In genomic region chr4:126533176-126533575, GRCh38 we compare ENCODE assay signal across 33 cellular contexts.
A peak's percentile ranks its signal among the peaks of the same experiment; 100 is the strongest.
DNase-seq lines count a peak whose midpoint lies in the region; ATAC-seq, FAIRE-seq and TF ChIP-seq lines count a peak whose summit lies in the region.
"Had no signal": no experiment of that assay in that cellular context is flagged by ENCODE, and none has a peak within 500 bp of the region (broad histone marks: within the 10 kb centered on the region; RNA-seq: fewer than 3 reads in every experiment).

No MANE protein-coding gene starts in this region.

- H3K36me3 ChIP-seq in HepG2 (replicated peaks in 1 of 2; ENCODE audit: control insufficient read depth in 1 of 2, insufficient read depth in 2 of 2, low read length in 2 of 2) (no peaks in the 10 kb centered on the region), right lobe of liver (no peaks in the 10 kb centered on the region), uterus (no peaks in the 10 kb centered on the region)
- H3K36me3 ChIP-seq: lower lobe of right lung, MG63, sigmoid colon, thoracic aorta had no signal

- intact Hi-C loops in HepG2 (cut with micrococcal nuclease; ENCODE audit: unreplicated experiment), result no loop called here
- intact Hi-C loops in right lobe of liver (cut with DNase I), result no loop called here
- intact Hi-C loops in uterus (cut with DNase I; ENCODE audit: low total_unique reads), result no loop called here

- H3K27me3 ChIP-seq in HepG2 (ENCODE audit: control insufficient read depth in 1 of 2, insufficient read depth in 2 of 2, low read length in 2 of 2), result no peaks in the 10 kb centered on the region
- no peaks in the 10 kb centered on the region for H3K27me3 ChIP-seq in right lobe of liver
- H3K27me3 ChIP-seq in uterus, result no peaks in the 10 kb centered on the region
- H3K27me3 ChIP-seq: MG63, sigmoid colon had no signal

- no peaks in the 10 kb centered on the region for H4K20me1 ChIP-seq in HepG2 (ENCODE audit: insufficient read depth, low read length)

- 5% methylated on average over 3 of the region's 3 CpGs for WGBS in HepG2 (ENCODE audit: low lambda C conversion rate)
- 6% methylated on average over 2 of the region's 3 CpGs for WGBS in right lobe of liver (ENCODE audit: insufficient coverage, low coverage, low lambda C conversion rate, missing lambda C conversion rate)

- FAIRE-seq in HepG2 (lab: Jason Lieb, UNC), result no peak
- FAIRE-seq: H54, RCC 7860, urothelium cell line had no signal

- H3K79me2 ChIP-seq in HepG2 (ENCODE audit: insufficient read depth, low read length), result no peaks in the 10 kb centered on the region

- TF ChIP-seq POLR2A in HepG2 (IDR thresholded peaks at IDR 0.05; ENCODE audit: insufficient read depth in 1 of 2, low read depth in 2 of 2, low read length in 2 of 2), result no peak
- TF ChIP-seq POLR2A in right lobe of liver (IDR thresholded peaks at IDR 0.05), result no peak
- no peak for TF ChIP-seq POLR2A in uterus (IDR thresholded peaks at IDR 0.05)

- H3K4me1 ChIP-seq in HepG2 (ENCODE audit: insufficient read depth, low read length) (no peaks in the 10 kb centered on the region), right lobe of liver (no peaks in the 10 kb centered on the region), uterus (no peaks in the 10 kb centered on the region)
- H3K4me1 ChIP-seq: lower lobe of right lung, sigmoid colon had no signal

- H3K27ac ChIP-seq in HepG2 (ENCODE audit: extremely low read length, insufficient read depth, low read length), result no peak overlapping the region
- no peak overlapping the region for H3K27ac ChIP-seq in right lobe of liver
- H3K27ac ChIP-seq in uterus, result no peak overlapping the region
- H3K27ac ChIP-seq: lower lobe of right lung, sigmoid colon, thoracic aorta had no signal

- H3K4me3 ChIP-seq in HepG2 (replicated peaks in 1 of 3; ENCODE audit: insufficient read depth in 1 of 3, low read depth in 2 of 3, low read length in 3 of 3) (no peak overlapping the region), right lobe of liver (no peak overlapping the region), choroid plexus epithelial cell (ENCODE audit: low read depth, low read length) (no peak overlapping the region), uterus (no peak overlapping the region)
- H3K4me3 ChIP-seq: lower lobe of right lung, MG63, sigmoid colon, thoracic aorta had no signal

- H3K9me3 ChIP-seq in HepG2 (ENCODE audit: low read length) (no peaks in the 10 kb centered on the region), right lobe of liver (no peaks in the 10 kb centered on the region), uterus (no peaks in the 10 kb centered on the region)
- H3K9me3 ChIP-seq: lower lobe of right lung, MG63, sigmoid colon, thoracic aorta had no signal

- CTCF ChIA-PET in HepG2 (lab: Yijun Ruan, JAX; ENCODE audit: low intra/inter-chr PET ratio, low total read pairs), result no interaction called here
- CTCF ChIA-PET in GM10248 (lab: Yijun Ruan, JAX), result no interaction called here

- no peak for TF ChIP-seq CTCF in HepG2 (CRISPR knock-in tag; IDR thresholded peaks at IDR 0.05)
- TF ChIP-seq CTCF in right lobe of liver (IDR thresholded peaks at IDR 0.05), result no peak
- TF ChIP-seq CTCF in choroid plexus epithelial cell (conservative IDR thresholded peaks at IDR 0.05; ENCODE audit: low read depth, low read length), result no peak
- TF ChIP-seq CTCF in GM10248 (IDR thresholded peaks at IDR 0.05; ENCODE audit: control extremely low read depth, extremely low read depth, low read depth, missing control alignments), result no peak
- TF ChIP-seq CTCF in uterus (IDR thresholded peaks at IDR 0.05), result no peak

- in situ Hi-C loops in HepG2 (cut with HindIII; ENCODE audit: extremely low pct_ligation_motif_present, low pct_unique_long_range_greater_than_20kb), result no loop called here

- POLR2A ChIA-PET in HepG2 (lab: Yijun Ruan, JAX), result no interaction called here
- POLR2A ChIA-PET in GM10248 (lab: Yijun Ruan, JAX), result no interaction called here

- TF ChIP-seq EP300 in HepG2 (IDR thresholded peaks at IDR 0.05; ENCODE audit: low read depth in 2 of 2, low read length in 2 of 2), result no peak
- no peak for TF ChIP-seq EP300 in HepG2 (CRISPR knock-in tag; IDR thresholded peaks at IDR 0.05; ENCODE audit: borderline replicate concordance)

- BruUV-seq in HepG2 (replicated peaks; lab: Mats Ljungman, UMichigan), result no TSS peak

- no peak for ATAC-seq in HepG2
- ATAC-seq in right lobe of liver, result no peak
- ATAC-seq: activated T-cell treated with anti-CD3 and anti-CD28 coated beads, Interleukin-2, amount 50 U/mL, for 72 hours; lower lobe of right lung; natural killer cell treated with Interleukin-12 subunit alpha and Interleukin-12 subunit beta and Interleukin-15 and Interleukin-18, amount 100 ng/mL, for 72 hours had no signal

- no peak overlapping the region for H3K4me2 ChIP-seq in HepG2 (ENCODE audit: low read depth, low read length)

- H3K9ac ChIP-seq in HepG2 (ENCODE audit: insufficient read depth, low read depth, low read length), result no peak overlapping the region

- H2AFZ ChIP-seq in HepG2 (ENCODE audit: low read length), result no peak overlapping the region

- no peak for TF ChIP-seq RAD21 in HepG2 (CRISPR knock-in tag; IDR thresholded peaks at IDR 0.05)

- DNase-seq in HepG2 (ENCODE audit: low spot score), result no peak
- DNase-seq in right lobe of liver, result no peak
- DNase-seq in choroid plexus epithelial cell (ENCODE audit: low read depth), result peak; percentile 18
- DNase-seq in myocyte (ENCODE audit: low read depth), result peak; percentile 34
- DNase-seq in GM10248 (ENCODE audit: extremely low spot score), result no peak
- no peak for DNase-seq in activated naive CD4-positive, alpha-beta T cell treated with anti-CD3 and anti-CD28 coated beads, Interleukin-2, amount 50 U/mL, for 16 hours
- no peak for DNase-seq in activated CD8-positive, alpha-beta memory T cell treated with anti-CD3 and anti-CD28 coated beads, Interleukin-2, amount 50 U/mL, for 48 hours
- DNase-seq in uterus, result no peak
- DNase-seq: 8988T; activated CD4-positive, alpha-beta T cell treated with anti-CD3 and anti-CD28 coated beads, Interleukin-2, amount 10 ng/mL, durations not matched to agents 24 days and 14 days; activated naive CD4-positive, alpha-beta T cell; activated T-cell treated with anti-CD3 and anti-CD28 coated beads, Interleukin-2, amount 50 U/mL, for 72 hours; AML-193; amniotic stem cell; CD8-positive, alpha-beta memory T cell; DMS153; head of caudate nucleus; lower lobe of right lung; MG63; NCI-H1105 treated with DMSO at 0.1 percent for 48 hours; NCI-H1930; NCI-H526 treated with DMSO at 0.1 percent for 48 hours; posterior cingulate gyrus; SIG-M5; sigmoid colon; stimulated activated CD4-positive, alpha-beta T cell treated with anti-CD3 and anti-CD28 coated beads, Interleukin-15, amount 100 ng/mL, for 24 hours; stimulated activated naive CD4-positive, alpha-beta T cell treated with Interleukin-2 at 50 U/mL for 16 hours; T1000 had no signal

TF ChIP-seq in HepG2, 621 proteins besides CTCF, POLR2A, EP300 and RAD21:
- TF ChIP-seq ZNF652 (CRISPR knock-in tag; IDR thresholded peaks at IDR 0.05; ENCODE audit: borderline replicate concordance, low read depth), result 0 out of 2 replicates have a peak, but pooled peaks have one; percentile 12
- TF ChIP-seq ZNF572 (CRISPR knock-in tag; IDR thresholded peaks at IDR 0.05), result no peak
- TF ChIP-seq AHR (CRISPR knock-in tag; IDR thresholded peaks at IDR 0.05), result no peak
- TF ChIP-seq NFATC3 (CRISPR knock-in tag; IDR thresholded peaks at IDR 0.05), result no peak
- no peak for TF ChIP-seq HMG20B (CRISPR knock-in tag; conservative IDR thresholded peaks at IDR 0.05)

Comparison
In these comparisons a context has a peak if more than half of its experiments do, and no peak if none do; other contexts are left out.
1. DNase-seq: peak in choroid plexus epithelial cell (single experiment) and myocyte (single experiment); none in HepG2 (single experiment), right lobe of liver (0 of 3), GM10248 (single experiment), activated naive CD4-positive, alpha-beta T cell treated with anti-CD3 and anti-CD28 coated beads, Interleukin-2, amount 50 U/mL, for 16 hours (single experiment), activated CD8-positive, alpha-beta memory T cell treated with anti-CD3 and anti-CD28 coated beads, Interleukin-2, amount 50 U/mL, for 48 hours (single experiment) and uterus (0 of 2).